ENCODE assay signal across 8 cellular contexts in genomic region chr2:153519260-153519875, GRCh38. TPM values are rescaled to one million over a fixed set of nuclear protein-coding genes. Genes with fewer than 3 reads are reported as not detected.
A peak's percentile ranks its signal among the peaks of the same experiment; 100 is the strongest.
DNase-seq lines count a peak whose midpoint lies in the region; ATAC-seq and TF ChIP-seq lines count a peak whose summit lies in the region.

No MANE protein-coding gene starts in this region.

- H3K9ac ChIP-seq in KMS-11: no peak overlapping the region

- DNase-seq in NCI-H510A treated with DMSO at 0.1 percent for 48 hours (lab: John Stamatoyannopoulos, UW): peak; percentile 34
- DNase-seq in NCI-H510A (lab: John Stamatoyannopoulos, UW): no peak
- DNase-seq in SK-MEL-5 (ENCODE audit: low read depth, low spot score): peak; percentile 66
- peak; percentile 31 for DNase-seq in amniotic epithelial cell (ENCODE audit: low read depth)
- peak; percentile 32 for DNase-seq in iPS-NIHi7 (ENCODE audit: extremely low spot score)
- DNase-seq in stimulated activated CD4-positive, alpha-beta T cell treated with anti-CD3 and anti-CD28 coated beads, Interleukin-1b, Interleukin-23, amount 100 ng/mL, for 48 hours: peak; percentile 13

- no peaks in the 10 kb centered on the region for H3K4me1 ChIP-seq in KMS-11 (ENCODE audit: low read depth, poor library complexity, severe bottlenecking)

- TF ChIP-seq CTCF in KMS-11 (conservative IDR thresholded peaks at IDR 0.05; ENCODE audit: low read depth, low read length): peak; percentile 91

- no peak for ATAC-seq in HG02623 (IDR thresholded peaks at IDR 0.05; ENCODE audit: unreplicated experiment)

- H3K36me3 ChIP-seq in KMS-11 (ENCODE audit: insufficient read depth): no peaks in the 10 kb centered on the region

- H3K4me3 ChIP-seq in KMS-11 (IDR thresholded peaks at IDR 0.05; ENCODE audit: insufficient read depth, low read depth, low read length): no peak overlapping the region

- no peak overlapping the region for H3K27ac ChIP-seq in KMS-11

- no peak overlapping the region for H2AFZ ChIP-seq in KMS-11 (ENCODE audit: low read depth)

- in situ Hi-C loops in SK-MEL-5 (cut with HindIII; ENCODE audit: low pct_unique_long_range_greater_than_20kb, low sequenced_read_pairs): no loop called here

- H3K27me3 ChIP-seq in KMS-11 (ENCODE audit: insufficient read depth, low read depth): no peaks in the 10 kb centered on the region

- H3K79me2 ChIP-seq in KMS-11 (ENCODE audit: insufficient read depth, low read depth): no peaks in the 10 kb centered on the region

- H4K20me1 ChIP-seq in KMS-11 (ENCODE audit: insufficient read depth): no peaks in the 10 kb centered on the region

- no peak overlapping the region for H3K4me2 ChIP-seq in KMS-11

RNA-seq across cellular contexts. Expression of gene RPRM, which starts 40.8 kb away (rescaled TPM):
- total RNA-seq in SK-MEL-5 (2014; rRNA removed; shearing (Covaris generic)): not detected in 2 replicates
- polyA plus RNA-seq in SK-MEL-5 (2015; cell fraction: cytosol; rRNA removed): 0.29 TPM in 1 of 2 replicates, not detected in the other
- polyA plus RNA-seq in SK-MEL-5 (2015; cell fraction: nucleus; rRNA removed): not detected in 2 replicates
